ENCODE assay signal across 10 cellular contexts in genomic region chr16:70433456-70434103, GRCh38. TPM values are rescaled to one million over a fixed set of nuclear protein-coding genes. Genes with fewer than 3 reads are reported as not detected.
DNase-seq lines count a peak whose midpoint lies in the region; ATAC-seq, FAIRE-seq and TF ChIP-seq lines count a peak whose summit lies in the region.
"Had no signal": no experiment of that assay in that cellular context is flagged by ENCODE, and none has a peak within 500 bp of the region (broad histone marks: within the 10 kb centered on the region; RNA-seq: fewer than 3 reads in every experiment).

No MANE protein-coding gene starts in this region.

- peaks cover 82% of the 10 kb centered on the region for H3K4me1 Mint-ChIP-seq in activated T-cell treated with anti-CD3 and anti-CD28 coated beads, Interleukin-2, amount 50 U/mL, for 24 hours (ENCODE audit: low read depth)
- H3K4me1 Mint-ChIP-seq in activated T-cell treated with anti-CD3 and anti-CD28 coated beads, Interleukin-2, amount 50 U/mL, for 72 hours (ENCODE audit: low read depth), result peaks cover 78% of the 10 kb centered on the region
- peaks cover 68% of the 10 kb centered on the region for H3K4me1 Mint-ChIP-seq in astrocyte (ENCODE audit: low read depth, unreplicated experiment)

- H3K9ac ChIP-seq in astrocyte (ENCODE audit: low read length), result peak overlapping the region; percentile 56
- H3K9ac ChIP-seq in kidney (ENCODE audit: low read length in 2 of 2), result no peak overlapping the region

- peaks cover 19% of the 10 kb centered on the region for H3K36me3 Mint-ChIP-seq in activated T-cell treated with anti-CD3 and anti-CD28 coated beads, Interleukin-2, amount 50 U/mL, for 24 hours (ENCODE audit: low read depth)
- H3K36me3 Mint-ChIP-seq in activated T-cell treated with anti-CD3 and anti-CD28 coated beads, Interleukin-2, amount 50 U/mL, for 72 hours (ENCODE audit: insufficient read depth in 2 of 2), result peaks cover 6 to 7% of the 10 kb centered on the region in 2 donors
- peaks cover 11% of the 10 kb centered on the region for H3K36me3 Mint-ChIP-seq in astrocyte (ENCODE audit: low read depth, unreplicated experiment)

- peak overlapping the region; percentile 26 for H3K27ac Mint-ChIP-seq in activated T-cell treated with anti-CD3 and anti-CD28 coated beads, Interleukin-2, amount 50 U/mL, for 24 hours
- no peak overlapping the region for H3K27ac Mint-ChIP-seq in activated T-cell treated with anti-CD3 and anti-CD28 coated beads, Interleukin-2, amount 50 U/mL, for 72 hours
- H3K27ac Mint-ChIP-seq in astrocyte (ENCODE audit: unreplicated experiment), result peak overlapping the region; percentile 91

- H3K36me3 ChIP-seq in astrocyte (ENCODE audit: insufficient read depth, low read length) (no peaks in the 10 kb centered on the region), kidney (ENCODE audit: control insufficient read depth in 1 of 2, insufficient read depth in 2 of 2, low read length in 2 of 2) (peaks cover 0 to 5% of the 10 kb centered on the region in 2 donors), transverse colon (no peaks in the 10 kb centered on the region)

- H3K27ac ChIP-seq in astrocyte (ENCODE audit: low read depth, low read length), result peak overlapping the region; percentile 60
- peak overlapping the region in 1 of 2 donors; percentile 14 for H3K27ac ChIP-seq in kidney (ENCODE audit: low read depth in 2 of 2, low read length in 2 of 2)
- peak overlapping the region; percentile 59 to 84 (median 70) for H3K27ac ChIP-seq in transverse colon
- H3K27ac ChIP-seq: C4-2B had no signal

- intact Hi-C loops in kidney (cut with DNase I) (no loop called here), transverse colon (cut with DNase I; ENCODE audit: low total_unique reads) (no loop called here)

- no peak for TF ChIP-seq EP300 in transverse colon (IDR thresholded peaks at IDR 0.05; ENCODE audit: low read depth)

- H3K79me2 ChIP-seq in astrocyte (ENCODE audit: insufficient read depth, low read length), result peaks cover 91% of the 10 kb centered on the region

- H3K4me1 ChIP-seq in astrocyte (ENCODE audit: insufficient read depth, low read length) (peaks cover 60% of the 10 kb centered on the region), kidney (ENCODE audit: control insufficient read depth in 1 of 2, insufficient read depth in 1 of 2, low read depth in 1 of 2, low read length in 2 of 2) (peaks cover 32 to 55% of the 10 kb centered on the region in 2 donors), transverse colon (peaks cover 43 to 92% (median 68%) of the 10 kb centered on the region in 4 donors)

- H3K4me3 ChIP-seq in astrocyte (ENCODE audit: insufficient read depth, low read depth, low read length) (no peak overlapping the region), kidney (ENCODE audit: low read length in 2 of 2) (no peak overlapping the region), transverse colon (no peak overlapping the region)

- H3K27me3 ChIP-seq in astrocyte (ENCODE audit: insufficient read depth, low read length), result no peaks in the 10 kb centered on the region
- H3K27me3 ChIP-seq in transverse colon, result no peaks in the 10 kb centered on the region

- TF ChIP-seq POLR2A in transverse colon (IDR thresholded peaks at IDR 0.05), result no peak

- in situ Hi-C loops in transverse colon (cut with MboI; ENCODE audit: low pct_ligation_motif_present in 1 of 4, low pct_unique_long_range_greater_than_20kb in 1 of 4, low sequenced_read_pairs in 3 of 4), result no loop called here

- no peaks in the 10 kb centered on the region for H3K27me3 Mint-ChIP-seq in activated T-cell treated with anti-CD3 and anti-CD28 coated beads, Interleukin-2, amount 50 U/mL, for 24 hours
- H3K27me3 Mint-ChIP-seq in activated T-cell treated with anti-CD3 and anti-CD28 coated beads, Interleukin-2, amount 50 U/mL, for 72 hours (ENCODE audit: low read depth), result no peaks in the 10 kb centered on the region
- no peaks in the 10 kb centered on the region for H3K27me3 Mint-ChIP-seq in astrocyte (ENCODE audit: low read depth, unreplicated experiment)

- 43 to 80% methylated on average over 1 to 5 of the region's 5 CpGs for WGBS in transverse colon (ENCODE audit: low coverage in 1 of 2), 2 donors

- FAIRE-seq in astrocyte (lab: Jason Lieb, UNC) (no peak), kidney (lab: Jason Lieb, UNC) (no peak)

- no peak overlapping the region for H2AFZ ChIP-seq in astrocyte (ENCODE audit: low read depth, low read length)

- no peak for ATAC-seq in activated T-cell treated with anti-CD3 and anti-CD28 coated beads, Interleukin-2, amount 50 U/mL, for 72 hours (replicated peaks in 1 of 2)
- ATAC-seq in HG03108 (IDR thresholded peaks at IDR 0.05; ENCODE audit: unreplicated experiment) (no peak), HG03280 (IDR thresholded peaks at IDR 0.05; ENCODE audit: unreplicated experiment) (no peak)

- H3K9me3 Mint-ChIP-seq in activated T-cell treated with anti-CD3 and anti-CD28 coated beads, Interleukin-2, amount 50 U/mL, for 24 hours, result no peaks in the 10 kb centered on the region
- H3K9me3 Mint-ChIP-seq in activated T-cell treated with anti-CD3 and anti-CD28 coated beads, Interleukin-2, amount 50 U/mL, for 72 hours, result no peaks in the 10 kb centered on the region
- no peaks in the 10 kb centered on the region for H3K9me3 Mint-ChIP-seq in astrocyte (ENCODE audit: unreplicated experiment)

- DNase-seq in activated T-cell treated with anti-CD3 and anti-CD28 coated beads, Interleukin-2, amount 50 U/mL, for 24 hours, result no peak
- no peak for DNase-seq in activated T-cell treated with anti-CD3 and anti-CD28 coated beads, Interleukin-2, amount 50 U/mL, for 72 hours
- peak; percentile 68 for DNase-seq in astrocyte (ENCODE audit: low read depth)
- DNase-seq in kidney, result peak; percentile 86
- DNase-seq in transverse colon, result peak; percentile 33
- no peak for DNase-seq in superior temporal gyrus (ENCODE audit: extremely low spot score)
- DNase-seq: NCI-H1417 had no signal

- peak overlapping the region; percentile 74 for H3K4me2 ChIP-seq in astrocyte (ENCODE audit: low read length)

- no peak overlapping the region for H3K4me3 Mint-ChIP-seq in activated T-cell treated with anti-CD3 and anti-CD28 coated beads, Interleukin-2, amount 50 U/mL, for 24 hours
- H3K4me3 Mint-ChIP-seq in activated T-cell treated with anti-CD3 and anti-CD28 coated beads, Interleukin-2, amount 50 U/mL, for 72 hours, result no peak overlapping the region
- H3K4me3 Mint-ChIP-seq in astrocyte (ENCODE audit: unreplicated experiment), result peak overlapping the region; percentile 75

- H4K20me1 ChIP-seq in astrocyte (ENCODE audit: insufficient read depth, low read length), result peaks cover 68% of the 10 kb centered on the region

- no peak for TF ChIP-seq CTCF in astrocyte (IDR thresholded peaks at IDR 0.05; ENCODE audit: insufficient read depth, low read depth, low read length)
- TF ChIP-seq CTCF in kidney (IDR thresholded peaks at IDR 0.05; ENCODE audit: borderline replicate concordance, extremely low read depth, insufficient read depth), result no peak
- no peak for TF ChIP-seq CTCF in transverse colon (IDR thresholded peaks at IDR 0.05)

- H3K9me3 ChIP-seq in astrocyte (ENCODE audit: insufficient read depth, low read depth, low read length) (no peaks in the 10 kb centered on the region), kidney (ENCODE audit: control insufficient read depth in 1 of 2, low read length in 2 of 2) (no peaks in the 10 kb centered on the region), transverse colon (no peaks in the 10 kb centered on the region)

RNA-seq across cellular contexts. Expression of gene ST3GAL2, which starts 5.3 kb away (rescaled TPM):
- total RNA-seq in activated T-cell treated with anti-CD3 and anti-CD28 coated beads, Interleukin-2, amount 50 U/mL, for 72 hours, result 10 to 100 TPM; 15.9 to 18.3 TPM
- total RNA-seq in astrocyte (108 and 130 TPM in 2 replicates), kidney (28.6 TPM), transverse colon (10 to 100 TPM in 2 of 4 donors, 1 to 10 TPM in 2; 2.6 to 16.5 (median 8.5) TPM)
- polyA plus RNA-seq in kidney (ENCODE audit: insufficient read depth, low read depth, low replicate concordance), result 10.6 TPM

RNA-seq across cellular contexts. Expression of gene FCSK, which starts 20.8 kb away (rescaled TPM):
- 10 to 100 TPM; 15.4 to 18.0 TPM for total RNA-seq in activated T-cell treated with anti-CD3 and anti-CD28 coated beads, Interleukin-2, amount 50 U/mL, for 72 hours
- total RNA-seq in astrocyte (9.7 and 12.0 TPM in 2 replicates), kidney (32.5 TPM), transverse colon (10 to 100 TPM; 38.5 to 62.7 (median 43.1) TPM)
- polyA plus RNA-seq in kidney (ENCODE audit: insufficient read depth, low read depth, low replicate concordance), result 18.7 TPM

Comparison
In these comparisons a context has a peak if more than half of its experiments do, and no peak if none do; other contexts are left out.
1. DNase-seq: peak in astrocyte (single experiment), kidney (single experiment) and transverse colon (single experiment); none in activated T-cell treated with anti-CD3 and anti-CD28 coated beads, Interleukin-2, amount 50 U/mL, for 24 hours (single experiment), activated T-cell treated with anti-CD3 and anti-CD28 coated beads, Interleukin-2, amount 50 U/mL, for 72 hours (0 of 2) and superior temporal gyrus (single experiment).